Comparison of ENCODE assay signal across 1 cellular context in the genomic region with DNA sequence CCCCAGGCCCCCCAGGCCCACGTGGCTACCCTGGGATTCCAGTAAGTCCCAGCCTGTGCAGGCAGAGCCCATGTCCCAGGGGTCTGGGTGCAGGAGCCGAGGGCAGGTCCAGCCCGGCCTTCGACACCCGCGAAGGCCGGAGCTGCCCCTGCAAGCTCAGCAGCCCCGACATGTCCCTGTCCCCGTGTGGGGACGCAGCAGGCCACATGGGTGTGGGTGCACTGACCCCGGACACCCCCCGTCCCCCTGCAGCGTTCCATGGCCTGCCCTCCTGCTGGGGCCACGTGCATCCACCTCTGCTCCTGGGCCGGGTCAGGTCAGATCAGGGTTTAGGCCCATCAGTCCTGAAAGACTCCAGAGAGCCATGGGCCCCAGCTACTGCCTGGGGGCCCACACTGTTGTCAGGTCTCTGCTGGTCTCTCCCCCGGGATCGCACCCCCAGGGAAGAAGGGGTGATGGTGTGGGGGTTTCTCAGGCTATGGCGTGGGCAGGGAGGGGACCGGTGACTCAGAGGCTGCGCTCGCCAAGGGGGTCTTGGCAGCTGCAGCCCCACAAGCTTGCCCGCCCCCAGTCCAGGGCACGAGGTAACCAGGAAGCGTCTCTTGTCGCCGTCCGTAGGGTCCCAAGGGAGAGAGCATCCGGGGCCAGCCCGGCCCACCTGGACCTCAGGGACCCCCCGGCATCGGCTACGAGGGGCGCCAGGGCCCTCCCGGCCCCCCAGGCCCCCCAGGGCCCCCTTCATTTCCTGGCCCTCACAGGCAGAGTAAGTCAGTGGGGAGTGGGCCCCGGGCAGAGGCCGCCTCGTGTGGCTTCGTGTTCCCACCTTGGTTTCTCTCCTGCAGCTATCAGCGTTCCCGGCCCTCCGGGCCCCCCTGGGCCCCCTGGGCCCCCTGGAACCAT.
A peak's percentile ranks its signal among the peaks of the same experiment; 100 is the strongest.
TF ChIP-seq lines count a peak whose summit lies in the region.

No MANE protein-coding gene starts in this region.

TF ChIP-seq in K562, 482 proteins besides CTCF, POLR2A, EP300 and RAD21:
- no peak for TF ChIP-seq CXXC5 (CRISPR knock-in tag; IDR thresholded peaks at IDR 0.05)
- TF ChIP-seq L3MBTL2 (IDR thresholded peaks at IDR 0.05): peak; percentile 25; the same call in 1 of the 2 replicates
- peak; percentile 81 for TF ChIP-seq PRDM10 (IDR thresholded peaks at IDR 0.05; ENCODE audit: partially characterized antibody)
- no peak for TF ChIP-seq RBFOX2 (IDR thresholded peaks at IDR 0.05; ENCODE audit: low read depth, low read length)
- peak; percentile 58 for TF ChIP-seq POLR2G (IDR thresholded peaks at IDR 0.05; ENCODE audit: low read depth, low read length)
TF ChIP-seq in K562: peak in this region for 3.
